In genomic region chr18:48323151-48323550, GRCh38 we compare ENCODE assay signal across 27 cellular contexts.
"Had no signal": no experiment of that assay in that cellular context is flagged by ENCODE, and none has a peak within 500 bp of the region (broad histone marks: within the 10 kb centered on the region; RNA-seq: fewer than 3 reads in every experiment).

No MANE protein-coding gene starts in this region.

- FAIRE-seq: islet of Langerhans, small intestine, urothelium cell line had no signal

- H3K36me3 ChIP-seq: heart left ventricle, left ventricle myocardium inferior, ovary, prostate gland, spleen, tibial nerve, upper lobe of left lung had no signal

- H3K27ac ChIP-seq: heart left ventricle, left ventricle myocardium inferior, ovary, prostate gland, tibial nerve, upper lobe of left lung had no signal

- H3K27ac Mint-ChIP-seq: immature natural killer cell; memory B cell; naive thymus-derived CD4-positive, alpha-beta T cell; natural killer cell treated with Interleukin-12 subunit alpha and Interleukin-12 subunit beta and Interleukin-15 and Interleukin-18, amount 100 ng/mL, for 72 hours; stimulated activated memory B cell treated with anti-CD40 and anti-IgM and Interleukin-4, amounts not matched to agents 10 μg/mL and 1 μg/mL and 100 μg/mL, for 72 hours; stimulated activated naive CD8-positive, alpha-beta T cell treated with anti-CD3 and anti-CD28 coated beads, Interleukin-15, amount 100 ng/mL, for 72 hours had no signal

- H3K4me3 Mint-ChIP-seq: immature natural killer cell; memory B cell; naive thymus-derived CD4-positive, alpha-beta T cell; natural killer cell treated with Interleukin-12 subunit alpha and Interleukin-12 subunit beta and Interleukin-15 and Interleukin-18, amount 100 ng/mL, for 72 hours; stimulated activated memory B cell treated with anti-CD40 and anti-IgM and Interleukin-4, amounts not matched to agents 10 μg/mL and 1 μg/mL and 100 μg/mL, for 72 hours; stimulated activated naive CD8-positive, alpha-beta T cell treated with anti-CD3 and anti-CD28 coated beads, Interleukin-15, amount 100 ng/mL, for 72 hours had no signal

- H3K4me1 ChIP-seq: prostate gland had no signal

- H3K4me1 Mint-ChIP-seq: immature natural killer cell; memory B cell; naive thymus-derived CD4-positive, alpha-beta T cell; stimulated activated memory B cell treated with anti-CD40 and anti-IgM and Interleukin-4, amounts not matched to agents 10 μg/mL and 1 μg/mL and 100 μg/mL, for 72 hours; stimulated activated naive CD8-positive, alpha-beta T cell treated with anti-CD3 and anti-CD28 coated beads, Interleukin-15, amount 100 ng/mL, for 72 hours had no signal

- H3K9me3 ChIP-seq: heart left ventricle, left ventricle myocardium inferior, mucosa of descending colon, ovary, prostate gland, spleen, tibial nerve, upper lobe of left lung had no signal

- H3K4me3 ChIP-seq: heart left ventricle, left ventricle myocardium inferior, lung, mucosa of descending colon, ovary, prostate gland, spleen, tibial nerve, upper lobe of left lung had no signal

- H3K9me3 Mint-ChIP-seq: immature natural killer cell; memory B cell; naive thymus-derived CD4-positive, alpha-beta T cell; natural killer cell treated with Interleukin-12 subunit alpha and Interleukin-12 subunit beta and Interleukin-15 and Interleukin-18, amount 100 ng/mL, for 72 hours; stimulated activated memory B cell treated with anti-CD40 and anti-IgM and Interleukin-4, amounts not matched to agents 10 μg/mL and 1 μg/mL and 100 μg/mL, for 72 hours; stimulated activated naive CD8-positive, alpha-beta T cell treated with anti-CD3 and anti-CD28 coated beads, Interleukin-15, amount 100 ng/mL, for 72 hours had no signal

- DNase-seq: heart left ventricle; hypothalamus; immature natural killer cell; left ventricle myocardium inferior; midbrain; mucosa of descending colon; naive thymus-derived CD4-positive, alpha-beta T cell; ovary; retina; right cardiac atrium; small intestine; spleen; stimulated activated CD4-positive, alpha-beta T cell treated with anti-CD3 and anti-CD28 coated beads, Interleukin-2, amount 100 ng/mL, for 48 hours; stimulated activated CD4-positive, alpha-beta T cell treated with anti-CD3 and anti-CD28 coated beads, Interleukin-4, amount 100 ng/mL, for 4 hours; stimulated activated CD8-positive, alpha-beta memory T cell treated with anti-CD3 and anti-CD28 coated beads, Interleukin-4, amount 100 ng/mL, for 48 hours; stimulated activated naive CD4-positive, alpha-beta T cell treated with Interleukin-2 at 50 U/mL for 16 hours; stimulated activated naive CD8-positive, alpha-beta T cell treated with anti-CD3 and anti-CD28 coated beads, Interleukin-15, amount 100 ng/mL, for 72 hours; substantia nigra; upper lobe of left lung had no signal

- H3K36me3 Mint-ChIP-seq: immature natural killer cell; memory B cell; naive thymus-derived CD4-positive, alpha-beta T cell; natural killer cell treated with Interleukin-12 subunit alpha and Interleukin-12 subunit beta and Interleukin-15 and Interleukin-18, amount 100 ng/mL, for 72 hours; stimulated activated memory B cell treated with anti-CD40 and anti-IgM and Interleukin-4, amounts not matched to agents 10 μg/mL and 1 μg/mL and 100 μg/mL, for 72 hours had no signal

- H3K27me3 ChIP-seq: heart left ventricle, ovary, tibial nerve, upper lobe of left lung had no signal
